ENCODE assay signal across 8 cellular contexts in genomic region chr1:209784276-209785169, GRCh38. TPM values are rescaled to one million over a fixed set of nuclear protein-coding genes. Genes with fewer than 3 reads are reported as not detected.
DNase-seq lines count a peak whose midpoint lies in the region; ATAC-seq lines count a peak whose summit lies in the region.

Gene C1orf74, minus strand, starts transcription at chr1:209784559. Its CDS starts 925 bp downstream, at chr1:209783634.

- DNase-seq in COLO829 (ENCODE audit: low spot score), result peak; percentile 100
- DNase-seq in HT-29 (ENCODE audit: low spot score), result peak; percentile 99
- DNase-seq in NK-92 treated with Interleukin-12 subunit alpha and Interleukin-12 subunit beta, amount 100 ng/mL, for 24 hours (lab: John Stamatoyannopoulos, UW), result peak; percentile 98
- peak; percentile 100 for DNase-seq in activated CD8-positive, alpha-beta memory T cell treated with anti-CD3 and anti-CD28 coated beads for 4 hours (ENCODE audit: low read depth in 2 of 2)
- peak; percentile 98 to 100 (median 99) for DNase-seq in effector memory CD4-positive, alpha-beta T cell
- DNase-seq in lung microvascular endothelial cell (ENCODE audit: low read depth in 2 of 2), result peak; percentile 98
- DNase-seq in stimulated activated CD4-positive, alpha-beta T cell treated with anti-CD3 and anti-CD28 coated beads, TNF-alpha, amount 100 ng/mL, for 4 hours (ENCODE audit: low read depth in 3 of 3), result peak; percentile 99 to 100 (median 99)

- H3K27me3 ChIP-seq in effector memory CD4-positive, alpha-beta T cell (replicated peaks; ENCODE audit: control insufficient read depth, insufficient read depth, low read length, poor library complexity, severe bottlenecking), result no peaks in the 10 kb centered on the region

- peaks cover 8% of the 10 kb centered on the region for H3K4me1 ChIP-seq in effector memory CD4-positive, alpha-beta T cell (ENCODE audit: control insufficient read depth, insufficient read depth, low read length, poor library complexity, severe bottlenecking)

- H3K4me3 ChIP-seq in effector memory CD4-positive, alpha-beta T cell (ENCODE audit: insufficient read depth, low read depth, low read length, poor library complexity, severe bottlenecking), result peak within 1 kb of the TSS; percentile 58

- H3K36me3 ChIP-seq in effector memory CD4-positive, alpha-beta T cell (ENCODE audit: control insufficient read depth, insufficient read depth, low read length), result peaks cover 25% of the 10 kb centered on the region

- peak; percentile 99 for ATAC-seq in GM21360 (IDR thresholded peaks at IDR 0.05; ENCODE audit: unreplicated experiment)

- H3K9me3 ChIP-seq in effector memory CD4-positive, alpha-beta T cell (ENCODE audit: control insufficient read depth, low read length), result no peaks in the 10 kb centered on the region

- H3K27ac ChIP-seq in effector memory CD4-positive, alpha-beta T cell (ENCODE audit: insufficient read depth, low read length, poor library complexity, severe bottlenecking), result peak within 1 kb of the TSS; percentile 70

RNA-seq across cellular contexts. Expression of gene C1orf74, which starts in this region (rescaled TPM):
- 1.8 and 2.6 TPM in 2 replicates for total RNA-seq in HT-29 (2014; rRNA removed; shearing (Covaris generic))
- total RNA-seq in lung microvascular endothelial cell, result 1.4 and 1.5 TPM in 2 replicates

Comparison
In these comparisons a context has a peak if more than half of its experiments do, and no peak if none do; other contexts are left out.
1. Peak in every context shown above with its lines: DNase-seq, ATAC-seq, H3K4me3 ChIP-seq and H3K27ac ChIP-seq.